ENCODE assay signal across 1 cellular context in the genomic region with DNA sequence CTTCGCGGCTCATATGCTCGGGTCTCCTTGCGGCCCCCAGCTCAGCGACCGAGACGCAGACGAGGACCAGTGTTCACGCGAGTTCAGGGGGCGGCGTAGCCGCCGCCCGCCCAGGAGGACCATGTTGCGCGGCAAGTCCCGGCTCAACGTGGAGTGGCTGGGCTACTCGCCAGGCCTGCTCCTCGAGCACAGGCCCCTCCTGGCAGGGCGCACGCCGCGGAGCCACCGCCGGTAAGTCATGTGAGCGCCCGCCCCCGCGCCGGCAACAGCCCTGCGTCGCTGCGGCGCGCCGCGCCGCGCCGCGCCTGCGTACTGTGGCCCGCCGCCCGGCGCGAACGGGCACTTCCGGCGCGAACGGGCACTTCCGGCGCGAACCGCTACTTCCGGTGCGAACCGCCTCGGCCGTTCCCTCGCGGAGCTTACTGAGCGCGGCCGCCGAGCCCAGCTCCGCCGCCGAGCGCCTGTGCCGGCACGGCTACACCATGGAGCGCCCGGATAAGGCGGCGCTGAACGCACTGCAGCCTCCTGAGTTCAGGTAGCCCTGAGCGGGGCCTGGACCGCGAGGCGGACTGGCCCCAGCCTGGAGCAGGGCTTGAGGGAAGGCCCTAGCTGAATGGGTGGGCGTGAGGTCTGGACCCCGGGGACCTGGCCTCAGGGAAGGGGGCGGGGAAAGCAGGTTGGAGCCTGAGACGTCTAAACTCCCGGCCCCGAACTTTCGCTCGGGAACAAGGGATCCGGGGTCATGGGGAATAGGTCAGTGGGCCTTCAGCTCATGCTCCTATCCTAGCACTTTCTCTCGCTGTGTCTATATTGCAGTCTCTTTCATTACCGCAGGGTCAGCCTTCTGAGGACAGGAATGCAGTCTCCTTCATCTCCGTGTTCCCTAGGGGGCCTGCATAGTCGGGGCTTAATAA.
TF ChIP-seq lines count a peak whose summit lies in the region.

A gene with protein sequence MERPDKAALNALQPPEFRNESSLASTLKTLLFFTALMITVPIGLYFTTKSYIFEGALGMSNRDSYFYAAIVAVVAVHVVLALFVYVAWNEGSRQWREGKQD (plus strand): TSS at position 380 of the 914 bp plus-strand sequence. CDS start 103 bp downstream, at position 483.

TF ChIP-seq in HepG2, 621 proteins besides CTCF, POLR2A, EP300 and RAD21 (continued from another document and continues in another):
- TF ChIP-seq ATF5 (CRISPR knock-in tag; IDR thresholded peaks at IDR 0.05; ENCODE audit: low read depth) = no peak
- 0 out of 2 replicates have a peak, but pooled peaks have one; percentile 29 for TF ChIP-seq ZSCAN21 (CRISPR knock-in tag; IDR thresholded peaks at IDR 0.05; ENCODE audit: borderline replicate concordance)
- no peak for TF ChIP-seq GPN1 (CRISPR knock-in tag; IDR thresholded peaks at IDR 0.05; ENCODE audit: borderline replicate concordance)
- no peak for TF ChIP-seq MTF2 (CRISPR knock-in tag; IDR thresholded peaks at IDR 0.05; ENCODE audit: borderline replicate concordance)
- TF ChIP-seq SMAD1 (CRISPR knock-in tag; IDR thresholded peaks at IDR 0.05; ENCODE audit: borderline replicate concordance, low read depth) = no peak
- TF ChIP-seq RELA (CRISPR knock-in tag; IDR thresholded peaks at IDR 0.05) = no peak
- no peak for TF ChIP-seq U2AF2 (IDR thresholded peaks at IDR 0.05; ENCODE audit: low read depth, low read length)
- no peak for TF ChIP-seq ZNF75D (CRISPR knock-in tag; IDR thresholded peaks at IDR 0.05; ENCODE audit: borderline replicate concordance)
- no peak for TF ChIP-seq ETS1 (CRISPR knock-in tag; IDR thresholded peaks at IDR 0.05)
- TF ChIP-seq TBL1XR1 (IDR thresholded peaks at IDR 0.05; ENCODE audit: borderline replicate concordance, low read length, partially characterized antibody) = no peak
- no peak for TF ChIP-seq KLF15 (CRISPR knock-in tag; IDR thresholded peaks at IDR 0.05; ENCODE audit: borderline replicate concordance)
- TF ChIP-seq, protein P1, sequence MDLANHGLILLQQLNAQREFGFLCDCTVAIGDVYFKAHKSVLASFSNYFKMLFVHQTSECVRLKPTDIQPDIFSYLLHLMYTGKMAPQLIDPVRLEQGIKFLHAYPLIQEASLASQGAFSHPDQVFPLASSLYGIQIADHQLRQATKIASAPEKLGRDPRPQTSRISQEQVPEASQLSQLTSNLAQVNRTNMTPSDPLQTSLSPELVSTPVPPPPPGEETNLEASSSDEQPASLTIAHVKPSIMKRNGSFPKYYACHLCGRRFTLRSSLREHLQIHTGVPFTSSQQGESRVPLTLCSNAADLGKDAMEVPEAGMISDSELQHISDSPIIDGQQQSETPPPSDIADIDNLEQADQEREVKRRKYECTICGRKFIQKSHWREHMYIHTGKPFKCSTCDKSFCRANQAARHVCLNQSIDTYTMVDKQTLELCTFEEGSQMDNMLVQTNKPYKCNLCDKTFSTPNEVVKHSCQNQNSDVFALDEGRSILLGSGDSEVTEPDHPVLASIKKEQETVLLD (CRISPR knock-in tag; IDR thresholded peaks at IDR 0.05; ENCODE audit: low read depth) = peak; percentile 69; the same call in 1 of the 2 replicates
- no peak for TF ChIP-seq ZBTB33 (CRISPR knock-in tag; IDR thresholded peaks at IDR 0.05)
- TF ChIP-seq NR0B2 (CRISPR knock-in tag; IDR thresholded peaks at IDR 0.05) = no peak
- 0 out of 2 replicates have a peak, but pooled peaks have one; percentile 47 for TF ChIP-seq ZFAT (CRISPR knock-in tag; conservative IDR thresholded peaks at IDR 0.05)
- no peak for TF ChIP-seq MTERF4 (CRISPR knock-in tag; IDR thresholded peaks at IDR 0.05)
- no peak for TF ChIP-seq GTF3A (CRISPR knock-in tag; conservative IDR thresholded peaks at IDR 0.05)
- TF ChIP-seq MEF2D (CRISPR knock-in tag; IDR thresholded peaks at IDR 0.05) = no peak
- no peak; the same call in 1 of the 2 replicates for TF ChIP-seq HBP1 (CRISPR knock-in tag; IDR thresholded peaks at IDR 0.05; ENCODE audit: low read depth)
- no peak for TF ChIP-seq RARG (CRISPR knock-in tag; IDR thresholded peaks at IDR 0.05; ENCODE audit: low read depth)
- TF ChIP-seq, protein P2, sequence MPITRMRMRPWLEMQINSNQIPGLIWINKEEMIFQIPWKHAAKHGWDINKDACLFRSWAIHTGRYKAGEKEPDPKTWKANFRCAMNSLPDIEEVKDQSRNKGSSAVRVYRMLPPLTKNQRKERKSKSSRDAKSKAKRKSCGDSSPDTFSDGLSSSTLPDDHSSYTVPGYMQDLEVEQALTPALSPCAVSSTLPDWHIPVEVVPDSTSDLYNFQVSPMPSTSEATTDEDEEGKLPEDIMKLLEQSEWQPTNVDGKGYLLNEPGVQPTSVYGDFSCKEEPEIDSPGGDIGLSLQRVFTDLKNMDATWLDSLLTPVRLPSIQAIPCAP (CRISPR knock-in tag; IDR thresholded peaks at IDR 0.05; ENCODE audit: low read depth) = no peak
- no peak for TF ChIP-seq BRCA1 (CRISPR knock-in tag; IDR thresholded peaks at IDR 0.05)
- TF ChIP-seq DDIT3 (CRISPR knock-in tag; IDR thresholded peaks at IDR 0.05) = no peak
- TF ChIP-seq SAP130 (CRISPR knock-in tag; IDR thresholded peaks at IDR 0.05; ENCODE audit: low read depth) = peak; percentile 53; the same call in 1 of the 2 replicates
- TF ChIP-seq PCBP2 (optimal IDR thresholded peaks at IDR 0.05; ENCODE audit: low read depth, low read length, poor library complexity, severe bottlenecking) = no peak
- no peak for TF ChIP-seq ZNF577 (CRISPR knock-in tag; IDR thresholded peaks at IDR 0.05; ENCODE audit: borderline replicate concordance, low read depth)
- TF ChIP-seq ZBTB20 (CRISPR knock-in tag; IDR thresholded peaks at IDR 0.05; ENCODE audit: borderline replicate concordance, low read depth) = no peak
- 0 out of 2 replicates have a peak, but pooled peaks have one; percentile 22 for TF ChIP-seq SNAPC2 (CRISPR knock-in tag; IDR thresholded peaks at IDR 0.05)
- no peak for TF ChIP-seq GTF2F1 (IDR thresholded peaks at IDR 0.05; ENCODE audit: low read length)
- no peak for TF ChIP-seq RXRA (CRISPR knock-in tag; IDR thresholded peaks at IDR 0.05)
- TF ChIP-seq ZNF510 (CRISPR knock-in tag; IDR thresholded peaks at IDR 0.05; ENCODE audit: low read depth) = no peak
- TF ChIP-seq ZBTB7B (CRISPR knock-in tag; IDR thresholded peaks at IDR 0.05) = no peak
- TF ChIP-seq HHEX (CRISPR knock-in tag; IDR thresholded peaks at IDR 0.05) = no peak
- TF ChIP-seq ZNF142 (CRISPR knock-in tag; IDR thresholded peaks at IDR 0.05) = peak; percentile 78; the same call in 1 of the 2 replicates
- TF ChIP-seq NFATC3 (CRISPR knock-in tag; IDR thresholded peaks at IDR 0.05) = no peak
